ENCODE assay signal across 20 cellular contexts in the genomic region with DNA sequence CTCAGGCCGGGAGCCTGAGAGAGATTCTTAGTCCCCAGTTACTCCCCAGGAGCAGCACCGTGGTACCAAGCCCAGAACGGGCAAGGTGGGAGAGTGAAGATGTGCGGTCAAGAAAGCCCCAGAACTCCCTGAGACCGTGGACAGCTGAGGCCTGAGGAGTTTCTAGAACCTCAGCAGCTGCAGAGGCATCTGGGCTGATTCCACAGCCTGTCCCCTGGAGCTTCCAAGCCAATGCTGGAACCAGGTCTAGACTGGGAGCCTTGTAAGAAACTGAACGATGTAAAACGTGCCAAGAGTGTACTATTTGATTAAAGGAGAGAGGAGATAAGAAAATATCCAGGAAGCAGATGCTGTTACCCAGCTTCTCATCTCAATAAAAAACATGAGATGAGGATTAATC.
DNase-seq lines count a peak whose midpoint lies in the region; ATAC-seq, FAIRE-seq and TF ChIP-seq lines count a peak whose summit lies in the region.
"Had no signal": no experiment of that assay in that cellular context is flagged by ENCODE, and none has a peak within 500 bp of the region (broad histone marks: within the 10 kb centered on the region; RNA-seq: fewer than 3 reads in every experiment).

No MANE protein-coding gene starts in this region.

- no peak overlapping the region for H3K14ac ChIP-seq in mesenchymal stem cell (ENCODE audit: low read length in 2 of 2)

- H2AK5ac ChIP-seq in mesenchymal stem cell (ENCODE audit: low read length, severe bottlenecking): no peak overlapping the region

- H4K20me1 ChIP-seq in K562 (replicated peaks; ENCODE audit: control insufficient read depth, insufficient read depth, low read length) (no peaks in the 10 kb centered on the region), OCI-LY7 (ENCODE audit: insufficient read depth, low read length) (no peaks in the 10 kb centered on the region)
- H4K20me1 ChIP-seq: BLaER1 treated with 17β-estradiol and CSF1 and Interleukin-3, amounts not matched to agents 10 nM and 100 nM had no signal

- POLR2A ChIA-PET in K562 (lab: Yijun Ruan, JAX): no interaction called here
- POLR2A ChIA-PET in OCI-LY7 (lab: Charles Lee): interaction anchor here (0.5 kb wide), 2 partner anchors 9 to 13 kb away, joined by 3 to 4 read pairs; no protein-coding TSS in a partner anchor

- H2BK15ac ChIP-seq in mesenchymal stem cell (ENCODE audit: low read depth, poor library complexity, severe bottlenecking): no peak overlapping the region

- no peak overlapping the region for H3K4me2 ChIP-seq in K562 (ENCODE audit: insufficient read depth, low read length)
- H3K4me2 ChIP-seq in mesenchymal stem cell (ENCODE audit: low read length, poor library complexity, severe bottlenecking): no peak overlapping the region
- no peak overlapping the region for H3K4me2 ChIP-seq in OCI-LY7 (ENCODE audit: low read length)
- H3K4me2 ChIP-seq: BLaER1 treated with 17β-estradiol and CSF1 and Interleukin-3, amounts not matched to agents 10 nM and 100 nM had no signal

- H3K79me1 ChIP-seq in mesenchymal stem cell (replicated peaks; ENCODE audit: low read length, poor library complexity, severe bottlenecking): no peaks in the 10 kb centered on the region

- no peaks in the 10 kb centered on the region for H3K36me3 Mint-ChIP-seq in glutamatergic neuron (ENCODE audit: unreplicated experiment)
- no peaks in the 10 kb centered on the region for H3K36me3 Mint-ChIP-seq in activated naive CD8-positive, alpha-beta T cell treated with anti-CD3 and anti-CD28 coated beads for 36 hours
- H3K36me3 Mint-ChIP-seq: CD8-positive, alpha-beta memory T cell had no signal

- WGBS in K562 (ENCODE audit: insufficient coverage, low coverage, missing lambda C conversion rate): 69% methylated on average over 7 of the region's 7 CpGs
- WGBS in mesenchymal stem cell: 90% methylated on average over 6 of the region's 7 CpGs
- WGBS in sigmoid colon, 2 donors: 71 to 82% methylated on average over 7 of the region's 7 CpGs

- no peak overlapping the region for H3K18ac ChIP-seq in mesenchymal stem cell (ENCODE audit: low read depth in 1 of 2, low read length in 2 of 2)

- H3K27me3 ChIP-seq in K562 (ENCODE audit: control insufficient read depth in 2 of 2, insufficient read depth in 2 of 2, low read length in 2 of 2) (no peaks in the 10 kb centered on the region), mesenchymal stem cell (ENCODE audit: control insufficient read depth in 1 of 2, insufficient read depth in 1 of 2, low read length in 2 of 2) (peaks cover 0 to 28% of the 10 kb centered on the region in 2 experiments), sigmoid colon (no peaks in the 10 kb centered on the region)
- H3K27me3 ChIP-seq: BLaER1 treated with 17β-estradiol and CSF1 and Interleukin-3, amounts not matched to agents 10 nM and 100 nM had no signal

- H3K9me3 ChIP-seq in K562 (replicated peaks; ENCODE audit: control insufficient read depth, insufficient read depth, low read depth, low read length) (peaks cover 1% of the 10 kb centered on the region; the same call in 1 of the 2 replicates), mesenchymal stem cell (ENCODE audit: control insufficient read depth, low read length) (peaks cover under 1% of the 10 kb centered on the region), sigmoid colon (peaks cover 0 to 1% (median 0%) of the 10 kb centered on the region in 4 donors), OCI-LY7 (ENCODE audit: low read length) (no peaks in the 10 kb centered on the region)
- H3K9me3 ChIP-seq: HAP-1 had no signal

- no peak for FAIRE-seq in K562 (lab: Jason Lieb, UNC)
- FAIRE-seq: GM12878, HepG2 had no signal

- TF ChIP-seq POLR2A in K562 (conservative IDR thresholded peaks at IDR 0.05) (no peak), sigmoid colon (IDR thresholded peaks at IDR 0.05) (no peak)

- H3K79me2 ChIP-seq in K562 (ENCODE audit: control insufficient read depth, insufficient read depth, low read length) (peaks cover 8% of the 10 kb centered on the region; the same call in 1 of the 3 replicates), OCI-LY7 (ENCODE audit: insufficient read depth, low read depth, low read length) (no peaks in the 10 kb centered on the region)

- no peak overlapping the region for H2BK5ac ChIP-seq in mesenchymal stem cell (ENCODE audit: low read depth, low read length, poor library complexity, severe bottlenecking)

- no peak for TF ChIP-seq RAD21 in K562 (CRISPR knock-in tag; conservative IDR thresholded peaks at IDR 0.05 in 1 of 2, IDR thresholded peaks at IDR 0.05 in 1 of 2)

- H2BK12ac ChIP-seq in mesenchymal stem cell (ENCODE audit: low read length in 2 of 2): no peak overlapping the region

- H4K91ac ChIP-seq in mesenchymal stem cell (ENCODE audit: low read length): no peak overlapping the region

- H3K4ac ChIP-seq in mesenchymal stem cell (ENCODE audit: low read depth in 1 of 2, low read length in 2 of 2): no peak overlapping the region

- H3K9me2 ChIP-seq in OCI-LY7 (ENCODE audit: insufficient read depth, low read length): no peaks in the 10 kb centered on the region

- no peak for DNase-seq in K562 (ENCODE audit: extremely low read depth in 1 of 4, low spot score in 3 of 4)
- no peak for DNase-seq in glutamatergic neuron
- DNase-seq in mesenchymal stem cell: no peak
- DNase-seq in sigmoid colon: no peak
- no peak for DNase-seq in SIG-M5 (lab: John Stamatoyannopoulos, UW)
- no peak for DNase-seq in activated naive CD8-positive, alpha-beta T cell treated with anti-CD3 and anti-CD28 coated beads for 36 hours
- DNase-seq in OCI-LY7 (ENCODE audit: low spot score): no peak
- DNase-seq in RKO (ENCODE audit: low spot score): no peak
- DNase-seq: CD8-positive, alpha-beta memory T cell; COR-L47; DMS 273 treated with DMSO at 0.1 percent for 48 hours; DMS53; DND-41; EL; GM23248 had no signal

- CTCF ChIA-PET in K562 (lab: Yijun Ruan, JAX; ENCODE audit: low intra/inter-chr PET ratio) (no interaction called here), OCI-LY7 (lab: Charles Lee; ENCODE audit: unreplicated experiment) (no interaction called here)

- no peaks in the 10 kb centered on the region for H3K9me1 ChIP-seq in K562 (ENCODE audit: control insufficient read depth, insufficient read depth, low read length)

- TF ChIP-seq EP300 in K562 (IDR thresholded peaks at IDR 0.05; ENCODE audit: low read length): no peak
- TF ChIP-seq EP300 in sigmoid colon (IDR thresholded peaks at IDR 0.05): no peak

- H3K4me1 Mint-ChIP-seq in glutamatergic neuron (ENCODE audit: low read depth, unreplicated experiment): peaks cover 19% of the 10 kb centered on the region
- peaks cover 2% of the 10 kb centered on the region for H3K4me1 Mint-ChIP-seq in activated naive CD8-positive, alpha-beta T cell treated with anti-CD3 and anti-CD28 coated beads for 36 hours
- H3K4me1 Mint-ChIP-seq: CD8-positive, alpha-beta memory T cell had no signal

- H4K8ac ChIP-seq in mesenchymal stem cell (ENCODE audit: low read length): peak overlapping the region; percentile 67

- H3K27ac ChIP-seq in K562 (ENCODE audit: extremely low read depth, low read depth, low read length) (no peak overlapping the region), mesenchymal stem cell (ENCODE audit: low read length, poor library complexity, severe bottlenecking) (no peak overlapping the region), sigmoid colon (peak overlapping the region in 3 of 4 donors; percentile 39 to 57 (median 57)), OCI-LY7 (ENCODE audit: low read depth, low read length, poor library complexity, severe bottlenecking) (no peak overlapping the region)
- H3K27ac ChIP-seq: BLaER1 treated with 17β-estradiol and CSF1 and Interleukin-3, amounts not matched to agents 10 nM and 100 nM; GM23248 had no signal

- peaks cover 18 to 56% of the 10 kb centered on the region in 2 experiments for H3K4me1 ChIP-seq in K562 (replicated peaks in 1 of 2; ENCODE audit: control insufficient read depth in 2 of 2, insufficient read depth in 2 of 2, low read length in 2 of 2)
- no peaks in the 10 kb centered on the region for H3K4me1 ChIP-seq in mesenchymal stem cell (ENCODE audit: control insufficient read depth, insufficient read depth, low read depth, low read length)
- H3K4me1 ChIP-seq in sigmoid colon: peaks cover 0 to 38% (median 31%) of the 10 kb centered on the region in 4 donors
- peaks cover 13% of the 10 kb centered on the region for H3K4me1 ChIP-seq in OCI-LY7 (ENCODE audit: insufficient read depth, low read length, poor library complexity, severe bottlenecking)
- H3K4me1 ChIP-seq: HAP-1 had no signal

- H2AFZ ChIP-seq in K562 (ENCODE audit: low read depth, low read length) (peak overlapping the region; percentile 90), mesenchymal stem cell (ENCODE audit: low read depth, low read length) (no peak overlapping the region), OCI-LY7 (ENCODE audit: low read length) (no peak overlapping the region)
- H2AFZ ChIP-seq: GM23248 had no signal

- BruUV-seq in K562 (replicated peaks; lab: Mats Ljungman, UMichigan): no TSS peak
- no TSS peak for BruUV-seq in OCI-LY7 (replicated peaks; lab: Mats Ljungman, UMichigan)

- in situ Hi-C loops in K562 (cut with MboI): no loop called here

- no peak overlapping the region for H3K4me3 Mint-ChIP-seq in glutamatergic neuron (ENCODE audit: unreplicated experiment)
- H3K4me3 Mint-ChIP-seq in activated naive CD8-positive, alpha-beta T cell treated with anti-CD3 and anti-CD28 coated beads for 36 hours: no peak overlapping the region
- H3K4me3 Mint-ChIP-seq: B cell; CD8-positive, alpha-beta memory T cell had no signal

- peaks cover 2% of the 10 kb centered on the region for H3K27me3 Mint-ChIP-seq in glutamatergic neuron (ENCODE audit: unreplicated experiment)
- H3K27me3 Mint-ChIP-seq in activated naive CD8-positive, alpha-beta T cell treated with anti-CD3 and anti-CD28 coated beads for 36 hours: peaks cover 14% of the 10 kb centered on the region

- H3K9me3 Mint-ChIP-seq in glutamatergic neuron (ENCODE audit: unreplicated experiment): no peaks in the 10 kb centered on the region
- no peaks in the 10 kb centered on the region for H3K9me3 Mint-ChIP-seq in activated naive CD8-positive, alpha-beta T cell treated with anti-CD3 and anti-CD28 coated beads for 36 hours

- no peak overlapping the region for H3K4me3 ChIP-seq in K562
- H3K4me3 ChIP-seq in mesenchymal stem cell (ENCODE audit: insufficient read depth in 1 of 2, low read depth in 1 of 2, low read length in 2 of 2): no peak overlapping the region
- H3K4me3 ChIP-seq in sigmoid colon: no peak overlapping the region
- no peak overlapping the region for H3K4me3 ChIP-seq in OCI-LY7 (ENCODE audit: low read depth, low read length, poor library complexity, severe bottlenecking)
- H3K4me3 ChIP-seq: BLaER1 treated with 17β-estradiol and CSF1 and Interleukin-3, amounts not matched to agents 10 nM and 100 nM; GM12878; GM23248; HAP-1 had no signal

- no peak for ATAC-seq in K562
- ATAC-seq: GM12878, HepG2 had no signal

- H3K23ac ChIP-seq in mesenchymal stem cell (ENCODE audit: low read length in 2 of 2): no peak overlapping the region

- TF ChIP-seq CTCF in K562 (IDR thresholded peaks at IDR 0.05 in 2 of 3, conservative IDR thresholded peaks at IDR 0.05 in 1 of 3; ENCODE audit: insufficient read depth in 2 of 3, low read depth in 1 of 3, low read length in 3 of 3) (no peak), glutamatergic neuron (IDR thresholded peaks at IDR 0.05; ENCODE audit: partially characterized antibody, unreplicated experiment) (no peak), sigmoid colon (IDR thresholded peaks at IDR 0.05) (no peak), OCI-LY7 (conservative IDR thresholded peaks at IDR 0.05; ENCODE audit: low read length) (no peak)

- intact Hi-C loops in K562 (cut with micrococcal nuclease): no loop called here
- intact Hi-C loops in sigmoid colon (cut with DNase I): no loop called here
- intact Hi-C loops in OCI-LY7 (cut with micrococcal nuclease; ENCODE audit: unreplicated experiment): no loop called here

- H3K36me3 ChIP-seq in K562 (ENCODE audit: control insufficient read depth, insufficient read depth, low read length) (no peaks in the 10 kb centered on the region), mesenchymal stem cell (ENCODE audit: control insufficient read depth in 1 of 2, insufficient read depth in 2 of 2, low read depth in 1 of 2, low read length in 2 of 2) (no peaks in the 10 kb centered on the region), sigmoid colon (no peaks in the 10 kb centered on the region), OCI-LY7 (ENCODE audit: insufficient read depth, low read length) (no peaks in the 10 kb centered on the region)
- H3K36me3 ChIP-seq: BLaER1 treated with 17β-estradiol and CSF1 and Interleukin-3, amounts not matched to agents 10 nM and 100 nM; HAP-1 had no signal

- H2BK120ac ChIP-seq in mesenchymal stem cell (ENCODE audit: low read depth, low read length): no peak overlapping the region

- no peak overlapping the region for H3K9ac ChIP-seq in K562 (ENCODE audit: insufficient read depth in 1 of 2, low read depth in 2 of 2, low read length in 2 of 2)
- H3K9ac ChIP-seq in mesenchymal stem cell (ENCODE audit: low read length): no peak overlapping the region
- H3K9ac ChIP-seq: BLaER1 treated with 17β-estradiol and CSF1 and Interleukin-3, amounts not matched to agents 10 nM and 100 nM; GM23248 had no signal

- peak overlapping the region; percentile 18 for H3K27ac Mint-ChIP-seq in glutamatergic neuron (ENCODE audit: unreplicated experiment)
- H3K27ac Mint-ChIP-seq in activated naive CD8-positive, alpha-beta T cell treated with anti-CD3 and anti-CD28 coated beads for 36 hours: no peak overlapping the region
- H3K27ac Mint-ChIP-seq: B cell; CD8-positive, alpha-beta memory T cell had no signal

Comparison
In these comparisons a context has a peak if more than half of its experiments do, and no peak if none do; other contexts are left out.
1. H3K27ac ChIP-seq: peak in sigmoid colon (3 of 4); none in K562 (single experiment), mesenchymal stem cell (single experiment) and OCI-LY7 (single experiment).